In genomic region chr17:67223924-67224323, GRCh38 we compare ENCODE assay signal across 15 cellular contexts. TPM values are rescaled to one million over a fixed set of nuclear protein-coding genes. Genes with fewer than 3 reads are reported as not detected.
DNase-seq lines count a peak whose midpoint lies in the region; ATAC-seq and TF ChIP-seq lines count a peak whose summit lies in the region.
"Had no signal": no experiment of that assay in that cellular context is flagged by ENCODE, and none has a peak within 500 bp of the region (broad histone marks: within the 10 kb centered on the region; RNA-seq: fewer than 3 reads in every experiment).

No MANE protein-coding gene starts in this region.

- intact Hi-C loops in HCT116 (cut with micrococcal nuclease), result no loop called here

- peaks cover 0 to 16% of the 10 kb centered on the region in 2 experiments; a peak in 2 of 4 replicates for H3K4me1 ChIP-seq in HCT116 (ENCODE audit: control insufficient read depth in 1 of 2, insufficient read depth in 2 of 2, low read length in 2 of 2)

- no peaks in the 10 kb centered on the region for H3K9me2 ChIP-seq in HCT116 (ENCODE audit: insufficient read depth)

- ATAC-seq in HCT116 (peak; percentile 80), SK-N-SH treated with all-trans-retinoic acid at 6 μM for 48 hours (peak; percentile 35; the same call in 1 of the 3 replicates), GM19035 (IDR thresholded peaks at IDR 0.05; ENCODE audit: unreplicated experiment) (no peak), GM19328 (IDR thresholded peaks at IDR 0.05; ENCODE audit: unreplicated experiment) (no peak)
- ATAC-seq: right cardiac atrium had no signal

- H3K9me3 ChIP-seq in HCT116 (ENCODE audit: control insufficient read depth in 1 of 2, insufficient read depth in 1 of 2, low read depth in 1 of 2, low read length in 2 of 2), result no peaks in the 10 kb centered on the region
- H3K9me3 ChIP-seq: tibial artery had no signal

- DNase-seq in NCI-H2171 treated with DMSO at 0.1 percent for 48 hours (lab: John Stamatoyannopoulos, UW), result peak; percentile 51
- no peak for DNase-seq in NCI-H2171 (lab: John Stamatoyannopoulos, UW)
- no peak for DNase-seq in HCT116 (ENCODE audit: low read depth, low spot score)
- DNase-seq in iPS-NIHi11 (ENCODE audit: low spot score), result peak; percentile 24
- no peak for DNase-seq in GOT3 (lab: John Stamatoyannopoulos, UW)
- DNase-seq: amygdala, DMS153, dorsolateral prefrontal cortex, kidney, right cardiac atrium, tibial artery had no signal

- no peak overlapping the region for H3K9ac ChIP-seq in HCT116 (ENCODE audit: low read length)

- H3K36me3 ChIP-seq in HCT116 (ENCODE audit: control insufficient read depth in 1 of 2, insufficient read depth in 2 of 2, low read length in 2 of 2), result no peaks in the 10 kb centered on the region

- TF ChIP-seq CTCF in HCT116 (IDR thresholded peaks at IDR 0.05 in 2 of 3, conservative IDR thresholded peaks at IDR 0.05 in 1 of 3; ENCODE audit: borderline replicate concordance in 1 of 3, insufficient read depth in 1 of 3, low read depth in 2 of 3, low read length in 2 of 3), result no peak

- H3K27ac ChIP-seq in HCT116 (ENCODE audit: low read depth, low read length), result no peak overlapping the region
- H3K27ac ChIP-seq: dorsolateral prefrontal cortex, tibial artery, VCaP had no signal

- H3K27me3 ChIP-seq in HCT116 (ENCODE audit: insufficient read depth, low read length), result no peaks in the 10 kb centered on the region
- H3K27me3 ChIP-seq: dorsolateral prefrontal cortex, tibial artery had no signal

- H3K4me3 ChIP-seq in HCT116 (replicated peaks in 1 of 2; ENCODE audit: low read depth in 1 of 2, low read length in 2 of 2), result no peak overlapping the region
- H3K4me3 ChIP-seq: dorsolateral prefrontal cortex, tibial artery had no signal

- CTCF ChIA-PET in HCT116 (lab: Charles Lee), result no interaction called here

- RAD21 ChIA-PET in HCT116 (lab: Charles Lee; ENCODE audit: low non-redundant PET in 1 of 2, low total read pairs in 2 of 2, uncharacterized antibody in 2 of 2, unreplicated experiment in 2 of 2), result no interaction called here

- H3K4me2 ChIP-seq in HCT116 (ENCODE audit: low read length), result no peak overlapping the region

- peaks cover 62% of the 10 kb centered on the region for H3K79me2 ChIP-seq in HCT116 (ENCODE audit: insufficient read depth, low read length)

- no TSS peak for BruUV-seq in HCT116 (replicated peaks; lab: Mats Ljungman, UMichigan)

- POLR2A ChIA-PET in HCT116 (lab: Charles Lee), result no interaction called here

- H4K20me1 ChIP-seq in HCT116 (ENCODE audit: insufficient read depth), result peaks cover 8% of the 10 kb centered on the region

- no peak overlapping the region for H2AFZ ChIP-seq in HCT116 (ENCODE audit: low read depth, low read length, poor library complexity, severe bottlenecking)

- TF ChIP-seq RAD21 in HCT116 (IDR thresholded peaks at IDR 0.05; ENCODE audit: low read depth), result no peak

- no peak for TF ChIP-seq POLR2A in HCT116 (IDR thresholded peaks at IDR 0.05; ENCODE audit: borderline replicate concordance, extremely low read depth, insufficient read depth, insufficient read length)

TF ChIP-seq in HCT116, 20 proteins besides CTCF, POLR2A, EP300 and RAD21:
- TF ChIP-seq JUND (IDR thresholded peaks at IDR 0.05) (no peak), EZH2 (IDR thresholded peaks at IDR 0.05) (no peak), TCF7L2 (IDR thresholded peaks at IDR 0.05; ENCODE audit: borderline replicate concordance, extremely low read depth, insufficient read depth, insufficient read length) (no peak)
- TF ChIP-seq, protein P1, sequence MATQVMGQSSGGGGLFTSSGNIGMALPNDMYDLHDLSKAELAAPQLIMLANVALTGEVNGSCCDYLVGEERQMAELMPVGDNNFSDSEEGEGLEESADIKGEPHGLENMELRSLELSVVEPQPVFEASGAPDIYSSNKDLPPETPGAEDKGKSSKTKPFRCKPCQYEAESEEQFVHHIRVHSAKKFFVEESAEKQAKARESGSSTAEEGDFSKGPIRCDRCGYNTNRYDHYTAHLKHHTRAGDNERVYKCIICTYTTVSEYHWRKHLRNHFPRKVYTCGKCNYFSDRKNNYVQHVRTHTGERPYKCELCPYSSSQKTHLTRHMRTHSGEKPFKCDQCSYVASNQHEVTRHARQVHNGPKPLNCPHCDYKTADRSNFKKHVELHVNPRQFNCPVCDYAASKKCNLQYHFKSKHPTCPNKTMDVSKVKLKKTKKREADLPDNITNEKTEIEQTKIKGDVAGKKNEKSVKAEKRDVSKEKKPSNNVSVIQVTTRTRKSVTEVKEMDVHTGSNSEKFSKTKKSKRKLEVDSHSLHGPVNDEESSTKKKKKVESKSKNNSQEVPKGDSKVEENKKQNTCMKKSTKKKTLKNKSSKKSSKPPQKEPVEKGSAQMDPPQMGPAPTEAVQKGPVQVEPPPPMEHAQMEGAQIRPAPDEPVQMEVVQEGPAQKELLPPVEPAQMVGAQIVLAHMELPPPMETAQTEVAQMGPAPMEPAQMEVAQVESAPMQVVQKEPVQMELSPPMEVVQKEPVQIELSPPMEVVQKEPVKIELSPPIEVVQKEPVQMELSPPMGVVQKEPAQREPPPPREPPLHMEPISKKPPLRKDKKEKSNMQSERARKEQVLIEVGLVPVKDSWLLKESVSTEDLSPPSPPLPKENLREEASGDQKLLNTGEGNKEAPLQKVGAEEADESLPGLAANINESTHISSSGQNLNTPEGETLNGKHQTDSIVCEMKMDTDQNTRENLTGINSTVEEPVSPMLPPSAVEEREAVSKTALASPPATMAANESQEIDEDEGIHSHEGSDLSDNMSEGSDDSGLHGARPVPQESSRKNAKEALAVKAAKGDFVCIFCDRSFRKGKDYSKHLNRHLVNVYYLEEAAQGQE (IDR thresholded peaks at IDR 0.05; ENCODE audit: low read depth), result no peak

TF ChIP-seq in SK-N-SH treated with all-trans-retinoic acid at 6 μM for 48 hours, 23 proteins besides CTCF, POLR2A, EP300 and RAD21:
- TF ChIP-seq GLIS3 (CRISPR knock-in tag; IDR thresholded peaks at IDR 0.05) (no peak), TCF4 (CRISPR knock-in tag; IDR thresholded peaks at IDR 0.05; ENCODE audit: borderline replicate concordance) (no peak), ESRRG (CRISPR knock-in tag; IDR thresholded peaks at IDR 0.05) (no peak), TSHZ2 (CRISPR knock-in tag; IDR thresholded peaks at IDR 0.05) (no peak), ZFP3 (CRISPR knock-in tag; IDR thresholded peaks at IDR 0.05) (no peak), PPARA (CRISPR knock-in tag; IDR thresholded peaks at IDR 0.05; ENCODE audit: borderline replicate concordance) (no peak), SNAI2 (CRISPR knock-in tag; IDR thresholded peaks at IDR 0.05) (no peak), RARB (CRISPR knock-in tag; IDR thresholded peaks at IDR 0.05) (no peak)
- TF ChIP-seq, protein P2, sequence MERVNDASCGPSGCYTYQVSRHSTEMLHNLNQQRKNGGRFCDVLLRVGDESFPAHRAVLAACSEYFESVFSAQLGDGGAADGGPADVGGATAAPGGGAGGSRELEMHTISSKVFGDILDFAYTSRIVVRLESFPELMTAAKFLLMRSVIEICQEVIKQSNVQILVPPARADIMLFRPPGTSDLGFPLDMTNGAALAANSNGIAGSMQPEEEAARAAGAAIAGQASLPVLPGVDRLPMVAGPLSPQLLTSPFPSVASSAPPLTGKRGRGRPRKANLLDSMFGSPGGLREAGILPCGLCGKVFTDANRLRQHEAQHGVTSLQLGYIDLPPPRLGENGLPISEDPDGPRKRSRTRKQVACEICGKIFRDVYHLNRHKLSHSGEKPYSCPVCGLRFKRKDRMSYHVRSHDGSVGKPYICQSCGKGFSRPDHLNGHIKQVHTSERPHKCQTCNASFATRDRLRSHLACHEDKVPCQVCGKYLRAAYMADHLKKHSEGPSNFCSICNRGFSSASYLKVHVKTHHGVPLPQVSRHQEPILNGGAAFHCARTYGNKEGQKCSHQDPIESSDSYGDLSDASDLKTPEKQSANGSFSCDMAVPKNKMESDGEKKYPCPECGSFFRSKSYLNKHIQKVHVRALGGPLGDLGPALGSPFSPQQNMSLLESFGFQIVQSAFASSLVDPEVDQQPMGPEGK (CRISPR knock-in tag; IDR thresholded peaks at IDR 0.05; ENCODE audit: borderline replicate concordance), result no peak
- TF ChIP-seq, protein P3, sequence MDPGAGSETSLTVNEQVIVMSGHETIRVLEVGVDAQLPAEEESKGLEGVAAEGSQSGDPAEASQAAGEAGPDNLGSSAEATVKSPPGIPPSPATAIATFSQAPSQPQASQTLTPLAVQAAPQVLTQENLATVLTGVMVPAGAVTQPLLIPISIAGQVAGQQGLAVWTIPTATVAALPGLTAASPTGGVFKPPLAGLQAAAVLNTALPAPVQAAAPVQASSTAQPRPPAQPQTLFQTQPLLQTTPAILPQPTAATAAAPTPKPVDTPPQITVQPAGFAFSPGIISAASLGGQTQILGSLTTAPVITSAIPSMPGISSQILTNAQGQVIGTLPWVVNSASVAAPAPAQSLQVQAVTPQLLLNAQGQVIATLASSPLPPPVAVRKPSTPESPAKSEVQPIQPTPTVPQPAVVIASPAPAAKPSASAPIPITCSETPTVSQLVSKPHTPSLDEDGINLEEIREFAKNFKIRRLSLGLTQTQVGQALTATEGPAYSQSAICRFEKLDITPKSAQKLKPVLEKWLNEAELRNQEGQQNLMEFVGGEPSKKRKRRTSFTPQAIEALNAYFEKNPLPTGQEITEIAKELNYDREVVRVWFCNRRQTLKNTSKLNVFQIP (CRISPR knock-in tag; IDR thresholded peaks at IDR 0.05; ENCODE audit: borderline replicate concordance, low read depth), result no peak

RNA-seq across cellular contexts. Expression of gene HELZ, which starts 21.1 kb away (rescaled TPM):
- total RNA-seq in HCT116 (2021; ENCODE audit: unreplicated experiment), result 40.5 TPM
- polyA plus RNA-seq in HCT116 (2012), result 7.5 and 7.6 TPM in 2 replicates

Comparison
In these comparisons a context has a peak if more than half of its experiments do, and no peak if none do; other contexts are left out.
1. DNase-seq: peak in NCI-H2171 treated with DMSO at 0.1 percent for 48 hours (single experiment) and iPS-NIHi11 (single experiment); none in NCI-H2171 (single experiment), HCT116 (single experiment) and GOT3 (single experiment).
2. ATAC-seq: peak in HCT116 (single experiment) and SK-N-SH treated with all-trans-retinoic acid at 6 μM for 48 hours (single experiment); none in GM19035 (single experiment) and GM19328 (single experiment).